1 cellular context compared by ENCODE assay signal in the genomic region with DNA sequence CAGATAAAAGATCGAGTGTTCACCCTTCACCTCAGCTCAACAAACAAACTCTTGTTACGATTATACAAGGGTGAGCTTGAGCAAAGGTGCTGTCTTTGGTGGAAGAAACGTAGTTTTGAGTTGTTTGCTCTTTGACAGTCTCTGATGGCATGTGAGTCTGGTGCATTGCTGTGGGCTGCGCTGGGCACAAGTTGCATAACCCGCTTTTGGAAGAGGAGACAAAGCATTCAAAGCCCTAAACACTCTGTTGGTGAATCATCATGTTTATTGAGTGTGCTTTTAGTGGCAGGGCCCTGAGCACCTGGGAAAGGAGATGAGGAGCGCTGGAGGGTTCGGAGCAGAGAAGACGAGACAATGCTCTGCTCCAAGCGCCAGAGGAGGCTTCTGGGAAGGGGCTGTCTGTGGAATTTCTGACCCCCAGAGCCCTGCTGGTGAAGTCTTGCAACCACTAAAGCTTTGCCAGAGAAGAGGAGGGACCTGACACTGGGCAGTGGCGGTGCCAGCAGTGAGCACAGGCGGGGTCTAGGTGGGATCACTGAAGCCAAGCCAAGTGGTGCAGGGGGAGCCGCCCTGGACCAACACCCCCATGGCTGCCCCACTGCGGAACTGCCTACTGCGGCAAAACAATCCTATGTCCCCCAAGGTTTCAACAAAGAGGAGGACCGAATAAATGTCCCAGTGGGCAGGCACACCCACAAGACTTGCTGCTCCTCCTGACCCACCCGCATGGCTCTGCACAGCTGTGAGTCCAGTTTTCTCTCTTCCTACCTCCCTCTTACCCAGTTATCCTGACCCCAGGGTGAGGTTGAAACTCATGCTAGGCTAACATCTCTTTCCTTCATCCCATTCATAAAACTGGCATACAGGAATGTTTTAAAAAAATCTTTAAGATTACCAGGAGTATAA.
TF ChIP-seq lines count a peak whose summit lies in the region.

No MANE protein-coding gene starts in this region.

TF ChIP-seq in HepG2, 621 proteins besides CTCF, POLR2A, EP300 and RAD21 (continued from another document and continues in another):
- TF ChIP-seq, protein P1, sequence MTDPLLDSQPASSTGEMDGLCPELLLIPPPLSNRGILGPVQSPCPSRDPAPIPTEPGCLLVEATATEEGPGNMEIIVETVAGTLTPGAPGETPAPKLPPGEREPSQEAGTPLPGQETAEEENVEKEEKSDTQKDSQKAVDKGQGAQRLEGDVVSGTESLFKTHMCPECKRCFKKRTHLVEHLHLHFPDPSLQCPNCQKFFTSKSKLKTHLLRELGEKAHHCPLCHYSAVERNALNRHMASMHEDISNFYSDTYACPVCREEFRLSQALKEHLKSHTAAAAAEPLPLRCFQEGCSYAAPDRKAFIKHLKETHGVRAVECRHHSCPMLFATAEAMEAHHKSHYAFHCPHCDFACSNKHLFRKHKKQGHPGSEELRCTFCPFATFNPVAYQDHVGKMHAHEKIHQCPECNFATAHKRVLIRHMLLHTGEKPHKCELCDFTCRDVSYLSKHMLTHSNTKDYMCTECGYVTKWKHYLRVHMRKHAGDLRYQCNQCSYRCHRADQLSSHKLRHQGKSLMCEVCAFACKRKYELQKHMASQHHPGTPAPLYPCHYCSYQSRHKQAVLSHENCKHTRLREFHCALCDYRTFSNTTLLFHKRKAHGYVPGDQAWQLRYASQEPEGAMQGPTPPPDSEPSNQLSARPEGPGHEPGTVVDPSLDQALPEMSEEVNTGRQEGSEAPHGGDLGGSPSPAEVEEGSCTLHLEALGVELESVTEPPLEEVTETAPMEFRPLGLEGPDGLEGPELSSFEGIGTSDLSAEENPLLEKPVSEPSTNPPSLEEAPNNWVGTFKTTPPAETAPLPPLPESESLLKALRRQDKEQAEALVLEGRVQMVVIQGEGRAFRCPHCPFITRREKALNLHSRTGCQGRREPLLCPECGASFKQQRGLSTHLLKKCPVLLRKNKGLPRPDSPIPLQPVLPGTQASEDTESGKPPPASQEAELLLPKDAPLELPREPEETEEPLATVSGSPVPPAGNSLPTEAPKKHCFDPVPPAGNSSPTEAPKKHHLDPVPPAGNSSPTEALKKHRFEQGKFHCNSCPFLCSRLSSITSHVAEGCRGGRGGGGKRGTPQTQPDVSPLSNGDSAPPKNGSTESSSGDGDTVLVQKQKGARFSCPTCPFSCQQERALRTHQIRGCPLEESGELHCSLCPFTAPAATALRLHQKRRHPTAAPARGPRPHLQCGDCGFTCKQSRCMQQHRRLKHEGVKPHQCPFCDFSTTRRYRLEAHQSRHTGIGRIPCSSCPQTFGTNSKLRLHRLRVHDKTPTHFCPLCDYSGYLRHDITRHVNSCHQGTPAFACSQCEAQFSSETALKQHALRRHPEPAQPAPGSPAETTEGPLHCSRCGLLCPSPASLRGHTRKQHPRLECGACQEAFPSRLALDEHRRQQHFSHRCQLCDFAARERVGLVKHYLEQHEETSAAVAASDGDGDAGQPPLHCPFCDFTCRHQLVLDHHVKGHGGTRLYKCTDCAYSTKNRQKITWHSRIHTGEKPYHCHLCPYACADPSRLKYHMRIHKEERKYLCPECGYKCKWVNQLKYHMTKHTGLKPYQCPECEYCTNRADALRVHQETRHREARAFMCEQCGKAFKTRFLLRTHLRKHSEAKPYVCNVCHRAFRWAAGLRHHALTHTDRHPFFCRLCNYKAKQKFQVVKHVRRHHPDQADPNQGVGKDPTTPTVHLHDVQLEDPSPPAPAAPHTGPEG (CRISPR knock-in tag; IDR thresholded peaks at IDR 0.05): no peak
- TF ChIP-seq FOXK1 (CRISPR knock-in tag; IDR thresholded peaks at IDR 0.05; ENCODE audit: borderline replicate concordance, low read depth) (no peak), ZNF263 (CRISPR knock-in tag; IDR thresholded peaks at IDR 0.05) (no peak), FOSL1 (CRISPR knock-in tag; IDR thresholded peaks at IDR 0.05; ENCODE audit: borderline replicate concordance) (no peak), KDM5B (CRISPR knock-in tag; IDR thresholded peaks at IDR 0.05; ENCODE audit: borderline replicate concordance) (no peak), SMAD1 (CRISPR knock-in tag; IDR thresholded peaks at IDR 0.05; ENCODE audit: borderline replicate concordance, low read depth) (no peak), SPEN (CRISPR knock-in tag; IDR thresholded peaks at IDR 0.05; ENCODE audit: low read depth) (no peak), PHF5A (CRISPR knock-in tag; IDR thresholded peaks at IDR 0.05; ENCODE audit: low read depth, unreplicated experiment) (no peak), SRY (CRISPR knock-in tag; IDR thresholded peaks at IDR 0.05) (no peak), NRL (CRISPR knock-in tag; IDR thresholded peaks at IDR 0.05; ENCODE audit: borderline replicate concordance) (no peak), DR1 (CRISPR knock-in tag; IDR thresholded peaks at IDR 0.05) (no peak), ZFX (CRISPR knock-in tag; IDR thresholded peaks at IDR 0.05; ENCODE audit: low read depth) (no peak), FOXA1 (IDR thresholded peaks at IDR 0.05) (no peak), FOXA1 (CRISPR knock-in tag; IDR thresholded peaks at IDR 0.05) (peak; percentile 58; the same call in 1 of the 2 replicates), ZFP37 (CRISPR knock-in tag; IDR thresholded peaks at IDR 0.05; ENCODE audit: borderline replicate concordance) (no peak), TCF12 (IDR thresholded peaks at IDR 0.05) (no peak), TCF12 (CRISPR knock-in tag; IDR thresholded peaks at IDR 0.05) (no peak), SMARCE1 (IDR thresholded peaks at IDR 0.05; ENCODE audit: borderline replicate concordance) (no peak), ZSCAN30 (CRISPR knock-in tag; IDR thresholded peaks at IDR 0.05) (no peak), BRD4 (CRISPR knock-in tag; IDR thresholded peaks at IDR 0.05) (no peak), ZNF138 (CRISPR knock-in tag; IDR thresholded peaks at IDR 0.05; ENCODE audit: low read depth) (no peak), KDM2A (CRISPR knock-in tag; IDR thresholded peaks at IDR 0.05; ENCODE audit: borderline replicate concordance, low read depth) (peak; percentile 31; the same call in 1 of the 2 replicates), ATF7-NPFF (CRISPR knock-in tag; IDR thresholded peaks at IDR 0.05; ENCODE audit: low read depth) (no peak), MEIS1 (CRISPR knock-in tag; IDR thresholded peaks at IDR 0.05; ENCODE audit: borderline replicate concordance) (no peak), AKAP8 (CRISPR knock-in tag; IDR thresholded peaks at IDR 0.05) (no peak), RBM22 (optimal IDR thresholded peaks at IDR 0.05; ENCODE audit: low read length) (no peak), ZNF547 (CRISPR knock-in tag; IDR thresholded peaks at IDR 0.05) (no peak), ZNF234 (CRISPR knock-in tag; conservative IDR thresholded peaks at IDR 0.05) (no peak), U2AF1 (optimal IDR thresholded peaks at IDR 0.05; ENCODE audit: low read depth, low read length) (no peak)
- TF ChIP-seq, protein P2, sequence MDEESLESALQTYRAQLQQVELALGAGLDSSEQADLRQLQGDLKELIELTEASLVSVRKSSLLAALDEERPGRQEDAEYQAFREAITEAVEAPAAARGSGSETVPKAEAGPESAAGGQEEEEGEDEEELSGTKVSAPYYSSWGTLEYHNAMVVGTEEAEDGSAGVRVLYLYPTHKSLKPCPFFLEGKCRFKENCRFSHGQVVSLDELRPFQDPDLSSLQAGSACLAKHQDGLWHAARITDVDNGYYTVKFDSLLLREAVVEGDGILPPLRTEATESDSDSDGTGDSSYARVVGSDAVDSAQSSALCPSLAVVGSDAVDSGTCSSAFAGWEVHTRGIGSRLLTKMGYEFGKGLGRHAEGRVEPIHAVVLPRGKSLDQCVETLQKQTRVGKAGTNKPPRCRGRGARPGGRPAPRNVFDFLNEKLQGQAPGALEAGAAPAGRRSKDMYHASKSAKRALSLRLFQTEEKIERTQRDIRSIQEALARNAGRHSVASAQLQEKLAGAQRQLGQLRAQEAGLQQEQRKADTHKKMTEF (CRISPR knock-in tag; IDR thresholded peaks at IDR 0.05): no peak
- TF ChIP-seq, protein P3, sequence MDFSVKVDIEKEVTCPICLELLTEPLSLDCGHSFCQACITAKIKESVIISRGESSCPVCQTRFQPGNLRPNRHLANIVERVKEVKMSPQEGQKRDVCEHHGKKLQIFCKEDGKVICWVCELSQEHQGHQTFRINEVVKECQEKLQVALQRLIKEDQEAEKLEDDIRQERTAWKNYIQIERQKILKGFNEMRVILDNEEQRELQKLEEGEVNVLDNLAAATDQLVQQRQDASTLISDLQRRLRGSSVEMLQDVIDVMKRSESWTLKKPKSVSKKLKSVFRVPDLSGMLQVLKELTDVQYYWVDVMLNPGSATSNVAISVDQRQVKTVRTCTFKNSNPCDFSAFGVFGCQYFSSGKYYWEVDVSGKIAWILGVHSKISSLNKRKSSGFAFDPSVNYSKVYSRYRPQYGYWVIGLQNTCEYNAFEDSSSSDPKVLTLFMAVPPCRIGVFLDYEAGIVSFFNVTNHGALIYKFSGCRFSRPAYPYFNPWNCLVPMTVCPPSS (IDR thresholded peaks at IDR 0.05): no peak
- TF ChIP-seq, protein P4, sequence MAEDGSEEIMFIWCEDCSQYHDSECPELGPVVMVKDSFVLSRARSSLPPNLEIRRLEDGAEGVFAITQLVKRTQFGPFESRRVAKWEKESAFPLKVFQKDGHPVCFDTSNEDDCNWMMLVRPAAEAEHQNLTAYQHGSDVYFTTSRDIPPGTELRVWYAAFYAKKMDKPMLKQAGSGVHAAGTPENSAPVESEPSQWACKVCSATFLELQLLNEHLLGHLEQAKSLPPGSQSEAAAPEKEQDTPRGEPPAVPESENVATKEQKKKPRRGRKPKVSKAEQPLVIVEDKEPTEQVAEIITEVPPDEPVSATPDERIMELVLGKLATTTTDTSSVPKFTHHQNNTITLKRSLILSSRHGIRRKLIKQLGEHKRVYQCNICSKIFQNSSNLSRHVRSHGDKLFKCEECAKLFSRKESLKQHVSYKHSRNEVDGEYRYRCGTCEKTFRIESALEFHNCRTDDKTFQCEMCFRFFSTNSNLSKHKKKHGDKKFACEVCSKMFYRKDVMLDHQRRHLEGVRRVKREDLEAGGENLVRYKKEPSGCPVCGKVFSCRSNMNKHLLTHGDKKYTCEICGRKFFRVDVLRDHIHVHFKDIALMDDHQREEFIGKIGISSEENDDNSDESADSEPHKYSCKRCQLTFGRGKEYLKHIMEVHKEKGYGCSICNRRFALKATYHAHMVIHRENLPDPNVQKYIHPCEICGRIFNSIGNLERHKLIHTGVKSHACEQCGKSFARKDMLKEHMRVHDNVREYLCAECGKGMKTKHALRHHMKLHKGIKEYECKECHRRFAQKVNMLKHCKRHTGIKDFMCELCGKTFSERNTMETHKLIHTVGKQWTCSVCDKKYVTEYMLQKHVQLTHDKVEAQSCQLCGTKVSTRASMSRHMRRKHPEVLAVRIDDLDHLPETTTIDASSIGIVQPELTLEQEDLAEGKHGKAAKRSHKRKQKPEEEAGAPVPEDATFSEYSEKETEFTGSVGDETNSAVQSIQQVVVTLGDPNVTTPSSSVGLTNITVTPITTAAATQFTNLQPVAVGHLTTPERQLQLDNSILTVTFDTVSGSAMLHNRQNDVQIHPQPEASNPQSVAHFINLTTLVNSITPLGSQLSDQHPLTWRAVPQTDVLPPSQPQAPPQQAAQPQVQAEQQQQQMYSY (CRISPR knock-in tag; IDR thresholded peaks at IDR 0.05): no peak
- TF ChIP-seq, protein P5, sequence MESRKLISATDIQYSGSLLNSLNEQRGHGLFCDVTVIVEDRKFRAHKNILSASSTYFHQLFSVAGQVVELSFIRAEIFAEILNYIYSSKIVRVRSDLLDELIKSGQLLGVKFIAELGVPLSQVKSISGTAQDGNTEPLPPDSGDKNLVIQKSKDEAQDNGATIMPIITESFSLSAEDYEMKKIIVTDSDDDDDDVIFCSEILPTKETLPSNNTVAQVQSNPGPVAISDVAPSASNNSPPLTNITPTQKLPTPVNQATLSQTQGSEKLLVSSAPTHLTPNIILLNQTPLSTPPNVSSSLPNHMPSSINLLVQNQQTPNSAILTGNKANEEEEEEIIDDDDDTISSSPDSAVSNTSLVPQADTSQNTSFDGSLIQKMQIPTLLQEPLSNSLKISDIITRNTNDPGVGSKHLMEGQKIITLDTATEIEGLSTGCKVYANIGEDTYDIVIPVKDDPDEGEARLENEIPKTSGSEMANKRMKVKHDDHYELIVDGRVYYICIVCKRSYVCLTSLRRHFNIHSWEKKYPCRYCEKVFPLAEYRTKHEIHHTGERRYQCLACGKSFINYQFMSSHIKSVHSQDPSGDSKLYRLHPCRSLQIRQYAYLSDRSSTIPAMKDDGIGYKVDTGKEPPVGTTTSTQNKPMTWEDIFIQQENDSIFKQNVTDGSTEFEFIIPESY (CRISPR knock-in tag; IDR thresholded peaks at IDR 0.05): no peak
- TF ChIP-seq, protein P6, sequence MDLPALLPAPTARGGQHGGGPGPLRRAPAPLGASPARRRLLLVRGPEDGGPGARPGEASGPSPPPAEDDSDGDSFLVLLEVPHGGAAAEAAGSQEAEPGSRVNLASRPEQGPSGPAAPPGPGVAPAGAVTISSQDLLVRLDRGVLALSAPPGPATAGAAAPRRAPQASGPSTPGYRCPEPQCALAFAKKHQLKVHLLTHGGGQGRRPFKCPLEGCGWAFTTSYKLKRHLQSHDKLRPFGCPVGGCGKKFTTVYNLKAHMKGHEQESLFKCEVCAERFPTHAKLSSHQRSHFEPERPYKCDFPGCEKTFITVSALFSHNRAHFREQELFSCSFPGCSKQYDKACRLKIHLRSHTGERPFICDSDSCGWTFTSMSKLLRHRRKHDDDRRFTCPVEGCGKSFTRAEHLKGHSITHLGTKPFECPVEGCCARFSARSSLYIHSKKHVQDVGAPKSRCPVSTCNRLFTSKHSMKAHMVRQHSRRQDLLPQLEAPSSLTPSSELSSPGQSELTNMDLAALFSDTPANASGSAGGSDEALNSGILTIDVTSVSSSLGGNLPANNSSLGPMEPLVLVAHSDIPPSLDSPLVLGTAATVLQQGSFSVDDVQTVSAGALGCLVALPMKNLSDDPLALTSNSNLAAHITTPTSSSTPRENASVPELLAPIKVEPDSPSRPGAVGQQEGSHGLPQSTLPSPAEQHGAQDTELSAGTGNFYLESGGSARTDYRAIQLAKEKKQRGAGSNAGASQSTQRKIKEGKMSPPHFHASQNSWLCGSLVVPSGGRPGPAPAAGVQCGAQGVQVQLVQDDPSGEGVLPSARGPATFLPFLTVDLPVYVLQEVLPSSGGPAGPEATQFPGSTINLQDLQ (CRISPR knock-in tag; IDR thresholded peaks at IDR 0.05): no peak
- TF ChIP-seq, protein P7, sequence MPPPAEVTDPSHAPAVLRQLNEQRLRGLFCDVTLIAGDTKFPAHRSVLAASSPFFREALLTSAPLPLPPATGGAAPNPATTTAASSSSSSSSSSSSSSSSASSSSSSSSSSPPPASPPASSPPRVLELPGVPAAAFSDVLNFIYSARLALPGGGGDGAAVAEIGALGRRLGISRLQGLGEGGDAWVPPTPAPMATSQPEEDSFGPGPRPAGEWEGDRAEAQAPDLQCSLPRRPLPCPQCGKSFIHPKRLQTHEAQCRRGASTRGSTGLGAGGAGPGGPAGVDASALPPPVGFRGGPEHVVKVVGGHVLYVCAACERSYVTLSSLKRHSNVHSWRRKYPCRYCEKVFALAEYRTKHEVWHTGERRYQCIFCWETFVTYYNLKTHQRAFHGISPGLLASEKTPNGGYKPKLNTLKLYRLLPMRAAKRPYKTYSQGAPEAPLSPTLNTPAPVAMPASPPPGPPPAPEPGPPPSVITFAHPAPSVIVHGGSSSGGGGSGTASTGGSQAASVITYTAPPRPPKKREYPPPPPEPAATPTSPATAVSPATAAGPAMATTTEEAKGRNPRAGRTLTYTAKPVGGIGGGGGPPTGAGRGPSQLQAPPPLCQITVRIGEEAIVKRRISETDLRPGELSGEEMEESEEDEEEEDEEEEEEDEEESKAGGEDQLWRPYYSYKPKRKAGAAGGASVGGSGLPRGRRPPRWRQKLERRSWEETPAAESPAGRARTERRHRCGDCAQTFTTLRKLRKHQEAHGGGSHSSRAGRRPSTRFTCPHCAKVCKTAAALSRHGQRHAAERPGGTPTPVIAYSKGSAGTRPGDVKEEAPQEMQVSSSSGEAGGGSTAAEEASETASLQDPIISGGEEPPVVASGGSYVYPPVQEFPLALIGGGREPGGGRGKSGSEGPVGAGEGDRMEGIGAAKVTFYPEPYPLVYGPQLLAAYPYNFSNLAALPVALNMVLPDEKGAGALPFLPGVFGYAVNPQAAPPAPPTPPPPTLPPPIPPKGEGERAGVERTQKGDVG (CRISPR knock-in tag; IDR thresholded peaks at IDR 0.05; ENCODE audit: borderline replicate concordance): no peak
